In genomic region chr17:50909765-50910661, GRCh38 we compare ENCODE assay signal across 2 cellular contexts.
TF ChIP-seq lines count a peak whose summit lies in the region.

No MANE protein-coding gene starts in this region.

TF ChIP-seq in HCT116, 20 proteins besides CTCF, POLR2A, EP300 and RAD21 (continued from another document):
- TF ChIP-seq CEBPB (IDR thresholded peaks at IDR 0.05; ENCODE audit: low read depth): no peak
- no peak for TF ChIP-seq SP1 (IDR thresholded peaks at IDR 0.05; ENCODE audit: low read depth)
- TF ChIP-seq EZH2 (IDR thresholded peaks at IDR 0.05): no peak
- TF ChIP-seq EGR1 (IDR thresholded peaks at IDR 0.05; ENCODE audit: low read depth): no peak
- no peak for TF ChIP-seq POLR2AphosphoS5 (IDR thresholded peaks at IDR 0.05; ENCODE audit: low read depth, low read length)
- no peak for TF ChIP-seq ELF1 (IDR thresholded peaks at IDR 0.05; ENCODE audit: borderline replicate concordance, low read depth)
- TF ChIP-seq JUND (IDR thresholded peaks at IDR 0.05): no peak
- no peak for TF ChIP-seq ATF3 (IDR thresholded peaks at IDR 0.05)
- TF ChIP-seq SRF (IDR thresholded peaks at IDR 0.05; ENCODE audit: low read depth): no peak
- no peak for TF ChIP-seq ZBTB33 (IDR thresholded peaks at IDR 0.05; ENCODE audit: extremely low read depth, insufficient replicate concordance, low read length)
- no peak for TF ChIP-seq ZFX (IDR thresholded peaks at IDR 0.05)
- no peak for TF ChIP-seq CBX3 (IDR thresholded peaks at IDR 0.05; ENCODE audit: low read depth)
- no peak for TF ChIP-seq SIN3A (IDR thresholded peaks at IDR 0.05; ENCODE audit: low read depth)
- no peak for TF ChIP-seq FOSL1 (IDR thresholded peaks at IDR 0.05; ENCODE audit: low read depth)
- TF ChIP-seq ZNF274 (IDR thresholded peaks at IDR 0.05; ENCODE audit: low read depth, low read length): no peak
- TF ChIP-seq TCF7L2 (IDR thresholded peaks at IDR 0.05; ENCODE audit: borderline replicate concordance, extremely low read depth, insufficient read depth, insufficient read length): no peak
- TF ChIP-seq REST (IDR thresholded peaks at IDR 0.05; ENCODE audit: low read depth): no peak

TF ChIP-seq in H1, 55 proteins besides CTCF, POLR2A, EP300 and RAD21 (continued from another document):
- no peak for TF ChIP-seq NANOG (IDR thresholded peaks at IDR 0.05; ENCODE audit: insufficient read depth, low read depth, low read length, poor library complexity, severe bottlenecking)
- TF ChIP-seq FOSL1 (IDR thresholded peaks at IDR 0.05; ENCODE audit: insufficient read depth, low read depth, low read length): no peak
- no peak for TF ChIP-seq MAX (IDR thresholded peaks at IDR 0.05)
- TF ChIP-seq CHD1 (IDR thresholded peaks at IDR 0.05; ENCODE audit: low read depth, low read length): no peak
- no peak for TF ChIP-seq NRF1 (IDR thresholded peaks at IDR 0.05; ENCODE audit: low read depth, low read length)
- no peak for TF ChIP-seq RNF2 (IDR thresholded peaks at IDR 0.05; ENCODE audit: borderline replicate concordance, low read depth, low read length, missing control alignments, poor library complexity, severe bottlenecking)
- no peak for TF ChIP-seq JUND (IDR thresholded peaks at IDR 0.05; ENCODE audit: low read length)
- no peak for TF ChIP-seq ATF2 (IDR thresholded peaks at IDR 0.05; ENCODE audit: low read length)
- no peak for TF ChIP-seq JUN (IDR thresholded peaks at IDR 0.05; ENCODE audit: low read depth, low read length)
- TF ChIP-seq TAF7 (optimal IDR thresholded peaks at IDR 0.05; ENCODE audit: borderline replicate concordance, low read depth, low read length): no peak
- TF ChIP-seq TCF12 (IDR thresholded peaks at IDR 0.05; ENCODE audit: low read depth, low read length): no peak
- no peak for TF ChIP-seq TEAD4 (IDR thresholded peaks at IDR 0.05; ENCODE audit: low read depth, low read length)
